10 cellular contexts compared by ENCODE assay signal in the genomic region with DNA sequence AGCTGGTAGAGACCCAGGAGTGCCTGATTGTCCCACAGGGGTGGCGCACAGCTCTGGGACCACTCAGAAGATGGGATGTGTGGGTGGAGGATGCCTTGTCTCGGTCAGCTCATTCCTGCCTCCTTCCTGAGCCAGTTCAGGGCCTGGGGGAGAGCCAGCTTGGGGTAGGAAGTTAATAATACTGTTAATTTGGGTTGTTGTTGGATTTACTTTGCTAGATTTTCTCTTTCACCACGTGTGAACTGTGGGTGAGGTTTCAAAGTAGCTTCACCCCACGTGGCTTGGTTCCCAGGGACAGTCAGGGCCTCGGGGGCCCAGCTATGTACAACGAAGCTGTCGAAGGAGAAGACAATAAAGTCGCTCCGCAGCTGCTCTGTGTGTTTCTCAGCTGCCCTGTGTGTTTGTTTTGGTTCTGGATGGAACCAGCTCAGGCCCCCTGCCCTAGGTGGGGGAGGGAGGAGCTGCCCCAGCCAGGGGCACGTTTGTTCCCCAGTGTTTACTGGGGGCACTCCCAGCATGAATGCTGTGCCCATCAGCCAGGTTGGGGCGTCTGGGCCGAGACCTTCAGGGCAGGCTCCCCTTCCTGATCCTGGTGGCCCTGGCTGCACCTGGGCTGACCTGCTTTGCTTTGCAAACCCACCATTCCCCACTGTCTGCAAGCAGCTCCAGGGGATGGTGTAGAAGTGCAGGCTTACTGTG. TPM values are rescaled to one million over a fixed set of nuclear protein-coding genes. Genes with fewer than 3 reads are reported as not detected.
A peak's percentile ranks its signal among the peaks of the same experiment; 100 is the strongest.
DNase-seq lines count a peak whose midpoint lies in the region; ATAC-seq and TF ChIP-seq lines count a peak whose summit lies in the region.
"Had no signal": no experiment of that assay in that cellular context is flagged by ENCODE, and none has a peak within 500 bp of the region (broad histone marks: within the 10 kb centered on the region; RNA-seq: fewer than 3 reads in every experiment).

No MANE protein-coding gene starts in this region.

- peaks cover 36% of the 10 kb centered on the region for H3K36me3 ChIP-seq in endodermal cell (ENCODE audit: control insufficient read depth, insufficient read depth, low read length)
- H3K36me3 ChIP-seq in BE2C: peaks cover 43% of the 10 kb centered on the region

- H3K27ac Mint-ChIP-seq in activated T-cell treated with anti-CD3 and anti-CD28 coated beads, Interleukin-2, amount 50 U/mL, for 72 hours: peak overlapping the region; percentile 44
- no peak overlapping the region for H3K27ac Mint-ChIP-seq in endodermal cell
- peak overlapping the region; percentile 45 for H3K27ac Mint-ChIP-seq in stimulated activated effector memory CD8-positive, alpha-beta T cell treated with anti-CD3 and anti-CD28 coated beads, Interleukin-12 subunit alpha, Interleukin-12 subunit beta, amount 100 ng/mL, for 72 hours

- peak overlapping the region; percentile 34 to 81 for H3K4me3 Mint-ChIP-seq in activated T-cell treated with anti-CD3 and anti-CD28 coated beads, Interleukin-2, amount 50 U/mL, for 72 hours
- peak overlapping the region; percentile 67 for H3K4me3 Mint-ChIP-seq in endodermal cell
- peak overlapping the region; percentile 73 for H3K4me3 Mint-ChIP-seq in stimulated activated effector memory CD8-positive, alpha-beta T cell treated with anti-CD3 and anti-CD28 coated beads, Interleukin-12 subunit alpha, Interleukin-12 subunit beta, amount 100 ng/mL, for 72 hours

- H3K9ac ChIP-seq in endodermal cell (ENCODE audit: extremely low read depth, low read length, poor library complexity, severe bottlenecking): no peak overlapping the region
- H3K9ac ChIP-seq: parathyroid adenoma had no signal

- H3K9me3 ChIP-seq in endodermal cell (ENCODE audit: control insufficient read depth, low read length) (no peaks in the 10 kb centered on the region), BE2C (no peaks in the 10 kb centered on the region)

- no peaks in the 10 kb centered on the region for H3K4me1 ChIP-seq in endodermal cell (ENCODE audit: control insufficient read depth, insufficient read depth, low read length)
- H3K4me1 ChIP-seq in BE2C: no peaks in the 10 kb centered on the region; the same call in 1 of the 2 replicates
- H3K4me1 ChIP-seq: parathyroid adenoma had no signal

- H3K36me3 Mint-ChIP-seq in activated T-cell treated with anti-CD3 and anti-CD28 coated beads, Interleukin-2, amount 50 U/mL, for 72 hours (ENCODE audit: insufficient read depth in 2 of 2): peaks cover 0 to 4% of the 10 kb centered on the region in 2 donors
- H3K36me3 Mint-ChIP-seq in endodermal cell (ENCODE audit: low read depth): peaks cover 19% of the 10 kb centered on the region
- peaks cover 66% of the 10 kb centered on the region for H3K36me3 Mint-ChIP-seq in stimulated activated effector memory CD8-positive, alpha-beta T cell treated with anti-CD3 and anti-CD28 coated beads, Interleukin-12 subunit alpha, Interleukin-12 subunit beta, amount 100 ng/mL, for 72 hours

- POLR2A ChIA-PET in RWPE1 (lab: Yijun Ruan, JAX; ENCODE audit: low non-redundant PET): no interaction called here

- no peaks in the 10 kb centered on the region for H3K9me3 Mint-ChIP-seq in activated T-cell treated with anti-CD3 and anti-CD28 coated beads, Interleukin-2, amount 50 U/mL, for 72 hours
- no peaks in the 10 kb centered on the region for H3K9me3 Mint-ChIP-seq in endodermal cell
- no peaks in the 10 kb centered on the region for H3K9me3 Mint-ChIP-seq in stimulated activated effector memory CD8-positive, alpha-beta T cell treated with anti-CD3 and anti-CD28 coated beads, Interleukin-12 subunit alpha, Interleukin-12 subunit beta, amount 100 ng/mL, for 72 hours

- peaks cover 27% of the 10 kb centered on the region for H3K4me1 Mint-ChIP-seq in activated T-cell treated with anti-CD3 and anti-CD28 coated beads, Interleukin-2, amount 50 U/mL, for 72 hours (ENCODE audit: low read depth)
- H3K4me1 Mint-ChIP-seq in endodermal cell: peaks cover 4% of the 10 kb centered on the region
- H3K4me1 Mint-ChIP-seq in stimulated activated effector memory CD8-positive, alpha-beta T cell treated with anti-CD3 and anti-CD28 coated beads, Interleukin-12 subunit alpha, Interleukin-12 subunit beta, amount 100 ng/mL, for 72 hours: peaks cover 14% of the 10 kb centered on the region

- H3K27me3 Mint-ChIP-seq in activated T-cell treated with anti-CD3 and anti-CD28 coated beads, Interleukin-2, amount 50 U/mL, for 72 hours (ENCODE audit: low read depth): no peaks in the 10 kb centered on the region
- H3K27me3 Mint-ChIP-seq in endodermal cell (ENCODE audit: insufficient read depth): no peaks in the 10 kb centered on the region

- no peak for DNase-seq in activated T-cell treated with anti-CD3 and anti-CD28 coated beads, Interleukin-2, amount 50 U/mL, for 72 hours
- no peak for DNase-seq in activated T-cell treated with anti-CD3 and anti-CD28 coated beads for 4 hours
- DNase-seq in RWPE1 (ENCODE audit: low spot score): no peak
- no peak for DNase-seq in endodermal cell
- peak in 1 of 2 donors; percentile 46 for DNase-seq in stimulated activated effector memory CD8-positive, alpha-beta T cell treated with anti-CD3 and anti-CD28 coated beads, Interleukin-12 subunit alpha, Interleukin-12 subunit beta, amount 100 ng/mL, for 72 hours (ENCODE audit: low spot score in 2 of 2)
- no peak for DNase-seq in NCI-H1092 (lab: John Stamatoyannopoulos, UW)
- no peak for DNase-seq in BE2C
- no peak for DNase-seq in NCI-H524 (lab: John Stamatoyannopoulos, UW)
- DNase-seq: activated effector memory CD4-positive, alpha-beta T cell treated with Interleukin-2 at 50 U/mL for 16 hours had no signal

- H3K27ac ChIP-seq in RWPE1: peak overlapping the region; percentile 82
- no peak overlapping the region for H3K27ac ChIP-seq in endodermal cell (ENCODE audit: low read depth, low read length)
- H3K27ac ChIP-seq: parathyroid adenoma had no signal

- CTCF ChIA-PET in RWPE1 (lab: Yijun Ruan, JAX): interaction anchor here (0.5 to 2.2 kb wide), 3 partner anchors 18 to 260 kb away, joined by 3 to 7 read pairs (median 5); no protein-coding TSS in a partner anchor

- H3K4me3 ChIP-seq in endodermal cell (ENCODE audit: low read length) (no peak overlapping the region), BE2C (ENCODE audit: low read depth, low read length) (no peak overlapping the region)

- TF ChIP-seq CTCF in RWPE1 (conservative IDR thresholded peaks at IDR 0.05; ENCODE audit: low read depth) (no peak), endodermal cell (conservative IDR thresholded peaks at IDR 0.05) (no peak), BE2C (IDR thresholded peaks at IDR 0.05; ENCODE audit: low read depth, low read length) (no peak)

- ATAC-seq in activated T-cell treated with anti-CD3 and anti-CD28 coated beads, Interleukin-2, amount 50 U/mL, for 72 hours (replicated peaks in 1 of 2): no peak
- no peak for ATAC-seq in stimulated activated effector memory CD8-positive, alpha-beta T cell treated with anti-CD3 and anti-CD28 coated beads, Interleukin-12 subunit alpha, Interleukin-12 subunit beta, amount 100 ng/mL, for 72 hours

- 92 to 94% methylated on average over 7 to 12 of the region's 12 CpGs for WGBS in endodermal cell (ENCODE audit: insufficient coverage in 1 of 2, insufficient read length in 1 of 2), 2 experiments

- H3K27me3 ChIP-seq in endodermal cell (ENCODE audit: control insufficient read depth, insufficient read depth, low read length, poor library complexity, severe bottlenecking) (no peaks in the 10 kb centered on the region), BE2C (no peaks in the 10 kb centered on the region)

RNA-seq across cellular contexts. Expression of a gene that starts 2.3 kb away (rescaled TPM):
- 10 to 100 TPM; 22.8 to 28.0 TPM for total RNA-seq in activated T-cell treated with anti-CD3 and anti-CD28 coated beads, Interleukin-2, amount 50 U/mL, for 72 hours
- total RNA-seq in endodermal cell: 10 to 100 TPM; 38.6 to 40.7 TPM
- 36.4 TPM for polyA plus RNA-seq in endodermal cell (2013, experiment 1 of 2)
- 33.5 TPM for polyA plus RNA-seq in endodermal cell (2013, experiment 2 of 2)
- polyA plus RNA-seq in BE2C (2012; ENCODE audit: insufficient read depth, insufficient read length, low read depth): 141 TPM

RNA-seq across cellular contexts. Expression of a gene that starts 38.4 kb away (rescaled TPM):
- total RNA-seq in activated T-cell treated with anti-CD3 and anti-CD28 coated beads, Interleukin-2, amount 50 U/mL, for 72 hours: 10 to 100 TPM; 18.0 to 20.6 TPM
- total RNA-seq in endodermal cell: 10 to 100 TPM; 32.4 to 41.0 TPM
- polyA plus RNA-seq in endodermal cell (2013, experiment 1 of 2): 20.9 TPM
- polyA plus RNA-seq in endodermal cell (2013, experiment 2 of 2): 19.6 TPM
- polyA plus RNA-seq in BE2C (2012; ENCODE audit: insufficient read depth, insufficient read length, low read depth): 26.6 TPM

RNA-seq across cellular contexts. Expression of a gene that starts 38.7 kb away (rescaled TPM):
- under 1 TPM in 1 of 2 donors, not detected in 1; 0.48 TPM for total RNA-seq in activated T-cell treated with anti-CD3 and anti-CD28 coated beads, Interleukin-2, amount 50 U/mL, for 72 hours
- under 1 TPM; 0.35 to 0.64 TPM for total RNA-seq in endodermal cell
- polyA plus RNA-seq in endodermal cell (2013, experiment 1 of 2): 0.82 TPM
- 1.2 TPM for polyA plus RNA-seq in endodermal cell (2013, experiment 2 of 2)
- 0.57 TPM for polyA plus RNA-seq in BE2C (2012; ENCODE audit: insufficient read depth, insufficient read length, low read depth)
